8 cellular contexts compared by ENCODE assay signal in genomic region chr18:35343936-35344735, GRCh38. TPM values are rescaled to one million over a fixed set of nuclear protein-coding genes. Genes with fewer than 3 reads are reported as not detected.
DNase-seq lines count a peak whose midpoint lies in the region; ATAC-seq and TF ChIP-seq lines count a peak whose summit lies in the region.

Gene ZNF24, minus strand, starts transcription at chr18:35344420. Its CDS starts 3,770 bp downstream, at chr18:35340650.

- H3F3A ChIP-seq in SK-N-SH (replicated peaks; ENCODE audit: insufficient read depth), result no peaks in the 10 kb centered on the region

- H3K4me2 ChIP-seq in SK-N-SH, result peak within 1 kb of the TSS; percentile 86

- 2% methylated on average over 30 of the region's 64 CpGs for WGBS in SK-N-SH (ENCODE audit: low lambda C conversion rate)
- WGBS in suprapubic skin, result 1% methylated on average over 25 of the region's 64 CpGs

- H3K79me2 ChIP-seq in SK-N-SH (ENCODE audit: insufficient read depth), result peaks cover 60% of the 10 kb centered on the region

- peaks cover 46% of the 10 kb centered on the region for H4K20me1 ChIP-seq in SK-N-SH (ENCODE audit: insufficient read depth)

- no peaks in the 10 kb centered on the region for H3K9me2 ChIP-seq in SK-N-SH

- no peak for TF ChIP-seq RAD21 in SK-N-SH (IDR thresholded peaks at IDR 0.05; ENCODE audit: low read length)

- TF ChIP-seq POLR2A in suprapubic skin (IDR thresholded peaks at IDR 0.05), result peak; percentile 74 to 83

- peak; percentile 85 for DNase-seq in GM04504 (ENCODE audit: low read depth)
- peak; percentile 88 for DNase-seq in NCI-H1048 (lab: John Stamatoyannopoulos, UW)
- DNase-seq in SK-N-SH, result peak; percentile 95
- peak; percentile 93 for DNase-seq in activated naive CD4-positive, alpha-beta T cell treated with anti-CD3 and anti-CD28 coated beads, Interleukin-2, amount 50 U/mL, for 16 hours
- peak; percentile 96 for DNase-seq in germinal center (ENCODE audit: low spot score)
- peak; percentile 71 to 99 (median 94) for DNase-seq in nucleus accumbens (lab: John Stamatoyannopoulos, UW)
- peak; percentile 98 for DNase-seq in suprapubic skin (ENCODE audit: low spot score in 2 of 2)

- H3K4me3 ChIP-seq in SK-N-SH (ENCODE audit: low read depth in 2 of 2, low read length in 1 of 2), result peak within 1 kb of the TSS; percentile 81 to 83
- peak within 1 kb of the TSS; percentile 88 for H3K4me3 ChIP-seq in suprapubic skin

- TF ChIP-seq CTCF in SK-N-SH (IDR thresholded peaks at IDR 0.05) (no peak), suprapubic skin (IDR thresholded peaks at IDR 0.05) (no peak)

- H2AFZ ChIP-seq in SK-N-SH (ENCODE audit: low read depth), result peak within 1 kb of the TSS; percentile 96

- H3K27ac ChIP-seq in SK-N-SH (ENCODE audit: low read depth in 2 of 2, low read length in 1 of 2) (peak within 1 kb of the TSS; percentile 96 to 98), suprapubic skin (peak within 1 kb of the TSS; percentile 99)

- ATAC-seq in HG02571 (IDR thresholded peaks at IDR 0.05; ENCODE audit: unreplicated experiment), result peak; percentile 95

- POLR2A ChIA-PET in SK-N-SH (lab: Yijun Ruan, JAX), result interaction anchor here (0.8 to 1.9 kb wide), 4 partner anchors 77 to 303 kb away, joined by 3 to 13 read pairs (median 5); partner anchors contain the start of genes MAPRE2 and ZNF397

- TF ChIP-seq EP300 in SK-N-SH (IDR thresholded peaks at IDR 0.05; ENCODE audit: borderline replicate concordance in 1 of 2, low read depth in 1 of 2, low read length in 1 of 2) (peak in 1 of 2 experiments; percentile 12; a peak in 2 of 4 replicates), suprapubic skin (IDR thresholded peaks at IDR 0.05) (no peak)

- H3K27me3 ChIP-seq in SK-N-SH (ENCODE audit: insufficient read depth) (no peaks in the 10 kb centered on the region), suprapubic skin (no peaks in the 10 kb centered on the region)

- H3K4me1 ChIP-seq in SK-N-SH (ENCODE audit: control insufficient read depth in 1 of 2, insufficient read depth in 2 of 2, low read depth in 1 of 2, low read length in 1 of 2) (peaks cover 0 to 15% of the 10 kb centered on the region in 2 experiments; a peak in 3 of 4 replicates), suprapubic skin (peaks cover 32% of the 10 kb centered on the region)

- H3K9me3 ChIP-seq in SK-N-SH (no peaks in the 10 kb centered on the region), suprapubic skin (no peaks in the 10 kb centered on the region)

- H3K36me3 ChIP-seq in SK-N-SH (replicated peaks in 1 of 2; ENCODE audit: control insufficient read depth in 1 of 2, insufficient read depth in 2 of 2, low read length in 1 of 2), result peaks cover 25 to 40% of the 10 kb centered on the region in 2 experiments
- H3K36me3 ChIP-seq in suprapubic skin, result peaks cover 15% of the 10 kb centered on the region

- peak within 1 kb of the TSS; percentile 99 for H3K9ac ChIP-seq in SK-N-SH

- CTCF ChIA-PET in SK-N-SH (lab: Yijun Ruan, JAX), result interaction anchor here (1.1 to 3.8 kb wide), 4 partner anchors 10 to 334 kb away, joined by 3 to 28 read pairs (median 5); no protein-coding TSS in a partner anchor

TF ChIP-seq in SK-N-SH, 30 proteins besides CTCF, POLR2A, EP300 and RAD21 (continues in another document):
- TF ChIP-seq GABPA (IDR thresholded peaks at IDR 0.05; ENCODE audit: low read depth) (peak; percentile 68), FOXJ3 (CRISPR knock-in tag; IDR thresholded peaks at IDR 0.05) (0 out of 2 replicates have a peak, but pooled peaks have one; percentile 35), TAF1 (IDR thresholded peaks at IDR 0.05; ENCODE audit: borderline replicate concordance, low read depth, low read length) (peak; percentile 60), RCOR1 (IDR thresholded peaks at IDR 0.05; ENCODE audit: low read length) (no peak), TEAD4 (IDR thresholded peaks at IDR 0.05; ENCODE audit: borderline replicate concordance, insufficient read depth) (no peak), YY1 (IDR thresholded peaks at IDR 0.05; ENCODE audit: low read depth) (peak; percentile 50), NRF1 (IDR thresholded peaks at IDR 0.05; ENCODE audit: low read depth, low read length) (peak; percentile 64), SIN3A (IDR thresholded peaks at IDR 0.05; ENCODE audit: borderline replicate concordance, low read depth, low read length) (peak; percentile 43; the same call in 1 of the 2 replicates), NFIC (IDR thresholded peaks at IDR 0.05; ENCODE audit: borderline replicate concordance) (no peak), FOXM1 (IDR thresholded peaks at IDR 0.05; ENCODE audit: low read depth) (peak; percentile 24; the same call in 1 of the 2 replicates), MXI1 (IDR thresholded peaks at IDR 0.05; ENCODE audit: low read depth, low read length) (peak; percentile 93), CHD2 (IDR thresholded peaks at IDR 0.05; ENCODE audit: low read length, partially characterized antibody) (peak; percentile 97), USF2 (IDR thresholded peaks at IDR 0.05; ENCODE audit: borderline replicate concordance, low read depth, low read length) (no peak), MEF2A (IDR thresholded peaks at IDR 0.05; ENCODE audit: borderline replicate concordance, low read depth) (no peak), RXRA (IDR thresholded peaks at IDR 0.05; ENCODE audit: borderline replicate concordance, low read depth) (no peak), JUND (IDR thresholded peaks at IDR 0.05) (no peak), ELF1 (IDR thresholded peaks at IDR 0.05) (peak; percentile 94), TCF12 (IDR thresholded peaks at IDR 0.05) (0 out of 2 replicates have a peak, but pooled peaks have one; percentile 8)
- TF ChIP-seq, protein P1, sequence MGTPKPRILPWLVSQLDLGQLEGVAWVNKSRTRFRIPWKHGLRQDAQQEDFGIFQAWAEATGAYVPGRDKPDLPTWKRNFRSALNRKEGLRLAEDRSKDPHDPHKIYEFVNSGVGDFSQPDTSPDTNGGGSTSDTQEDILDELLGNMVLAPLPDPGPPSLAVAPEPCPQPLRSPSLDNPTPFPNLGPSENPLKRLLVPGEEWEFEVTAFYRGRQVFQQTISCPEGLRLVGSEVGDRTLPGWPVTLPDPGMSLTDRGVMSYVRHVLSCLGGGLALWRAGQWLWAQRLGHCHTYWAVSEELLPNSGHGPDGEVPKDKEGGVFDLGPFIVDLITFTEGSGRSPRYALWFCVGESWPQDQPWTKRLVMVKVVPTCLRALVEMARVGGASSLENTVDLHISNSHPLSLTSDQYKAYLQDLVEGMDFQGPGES (IDR thresholded peaks at IDR 0.05; ENCODE audit: low read depth, low read length), result no peak
- TF ChIP-seq, protein P2, sequence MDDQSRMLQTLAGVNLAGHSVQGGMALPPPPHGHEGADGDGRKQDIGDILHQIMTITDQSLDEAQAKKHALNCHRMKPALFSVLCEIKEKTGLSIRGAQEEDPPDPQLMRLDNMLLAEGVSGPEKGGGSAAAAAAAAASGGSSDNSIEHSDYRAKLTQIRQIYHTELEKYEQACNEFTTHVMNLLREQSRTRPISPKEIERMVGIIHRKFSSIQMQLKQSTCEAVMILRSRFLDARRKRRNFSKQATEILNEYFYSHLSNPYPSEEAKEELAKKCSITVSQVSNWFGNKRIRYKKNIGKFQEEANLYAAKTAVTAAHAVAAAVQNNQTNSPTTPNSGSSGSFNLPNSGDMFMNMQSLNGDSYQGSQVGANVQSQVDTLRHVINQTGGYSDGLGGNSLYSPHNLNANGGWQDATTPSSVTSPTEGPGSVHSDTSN (IDR thresholded peaks at IDR 0.05), result 0 out of 2 replicates have a peak, but pooled peaks have one; percentile 12
- TF ChIP-seq, protein P3, sequence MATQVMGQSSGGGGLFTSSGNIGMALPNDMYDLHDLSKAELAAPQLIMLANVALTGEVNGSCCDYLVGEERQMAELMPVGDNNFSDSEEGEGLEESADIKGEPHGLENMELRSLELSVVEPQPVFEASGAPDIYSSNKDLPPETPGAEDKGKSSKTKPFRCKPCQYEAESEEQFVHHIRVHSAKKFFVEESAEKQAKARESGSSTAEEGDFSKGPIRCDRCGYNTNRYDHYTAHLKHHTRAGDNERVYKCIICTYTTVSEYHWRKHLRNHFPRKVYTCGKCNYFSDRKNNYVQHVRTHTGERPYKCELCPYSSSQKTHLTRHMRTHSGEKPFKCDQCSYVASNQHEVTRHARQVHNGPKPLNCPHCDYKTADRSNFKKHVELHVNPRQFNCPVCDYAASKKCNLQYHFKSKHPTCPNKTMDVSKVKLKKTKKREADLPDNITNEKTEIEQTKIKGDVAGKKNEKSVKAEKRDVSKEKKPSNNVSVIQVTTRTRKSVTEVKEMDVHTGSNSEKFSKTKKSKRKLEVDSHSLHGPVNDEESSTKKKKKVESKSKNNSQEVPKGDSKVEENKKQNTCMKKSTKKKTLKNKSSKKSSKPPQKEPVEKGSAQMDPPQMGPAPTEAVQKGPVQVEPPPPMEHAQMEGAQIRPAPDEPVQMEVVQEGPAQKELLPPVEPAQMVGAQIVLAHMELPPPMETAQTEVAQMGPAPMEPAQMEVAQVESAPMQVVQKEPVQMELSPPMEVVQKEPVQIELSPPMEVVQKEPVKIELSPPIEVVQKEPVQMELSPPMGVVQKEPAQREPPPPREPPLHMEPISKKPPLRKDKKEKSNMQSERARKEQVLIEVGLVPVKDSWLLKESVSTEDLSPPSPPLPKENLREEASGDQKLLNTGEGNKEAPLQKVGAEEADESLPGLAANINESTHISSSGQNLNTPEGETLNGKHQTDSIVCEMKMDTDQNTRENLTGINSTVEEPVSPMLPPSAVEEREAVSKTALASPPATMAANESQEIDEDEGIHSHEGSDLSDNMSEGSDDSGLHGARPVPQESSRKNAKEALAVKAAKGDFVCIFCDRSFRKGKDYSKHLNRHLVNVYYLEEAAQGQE (IDR thresholded peaks at IDR 0.05; ENCODE audit: low read depth, low read length), result no peak; the same call in none of the 2 replicates
- TF ChIP-seq, protein P4, sequence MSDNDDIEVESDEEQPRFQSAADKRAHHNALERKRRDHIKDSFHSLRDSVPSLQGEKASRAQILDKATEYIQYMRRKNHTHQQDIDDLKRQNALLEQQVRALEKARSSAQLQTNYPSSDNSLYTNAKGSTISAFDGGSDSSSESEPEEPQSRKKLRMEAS (IDR thresholded peaks at IDR 0.05; ENCODE audit: low read depth), result peak; percentile 86

RNA-seq across cellular contexts. Expression of gene ZNF24, which starts in this region (rescaled TPM):
- 6.9 and 10.0 TPM in 2 replicates for polyA plus RNA-seq in SK-N-SH (2012; rRNA removed)
- 10.5 and 11.7 TPM in 2 replicates for polyA plus RNA-seq in SK-N-SH (2012; cell fraction: cytosol; rRNA removed)
- polyA plus RNA-seq in SK-N-SH (2012; cell fraction: nucleus; rRNA removed), result 6.6 and 13.3 TPM in 2 replicates
- 10 to 100 TPM; 28.9 to 46.4 (median 37.4) TPM for total RNA-seq in suprapubic skin

Comparison
In these comparisons a context has a peak if more than half of its experiments do, and no peak if none do; other contexts are left out.
1. Peak in every context shown above with its lines: DNase-seq, ATAC-seq, H3K4me3 ChIP-seq and H3K27ac ChIP-seq.